Comparison of ENCODE assay signal across 14 cellular contexts in the genomic region with DNA sequence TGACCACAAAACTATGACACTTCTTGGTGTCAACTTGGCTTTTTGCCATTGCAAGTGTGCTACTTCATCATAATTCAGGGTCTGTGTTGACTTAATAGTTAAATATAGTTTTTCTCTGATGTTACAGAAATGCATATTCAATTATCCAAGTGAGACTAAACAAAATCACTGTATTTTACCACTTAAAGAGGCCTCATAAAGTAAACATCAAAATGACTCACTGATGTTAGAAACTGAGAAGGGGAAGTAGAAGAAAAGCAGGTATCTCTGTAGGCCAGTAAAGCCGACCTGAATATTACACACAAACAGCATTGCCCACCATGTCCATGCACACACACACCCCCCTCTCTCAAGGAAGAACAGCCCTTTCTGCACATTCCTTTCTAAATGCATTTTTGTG. TPM values are rescaled to one million over a fixed set of nuclear protein-coding genes. Genes with fewer than 3 reads are reported as not detected.
DNase-seq lines count a peak whose midpoint lies in the region; ATAC-seq and TF ChIP-seq lines count a peak whose summit lies in the region.
"Had no signal": no experiment of that assay in that cellular context is flagged by ENCODE, and none has a peak within 500 bp of the region (broad histone marks: within the 10 kb centered on the region; RNA-seq: fewer than 3 reads in every experiment).

No MANE protein-coding gene starts in this region.

- H3K9ac ChIP-seq in mesenchymal stem cell (ENCODE audit: low read length), result no peak overlapping the region

- H4K8ac ChIP-seq in mesenchymal stem cell (ENCODE audit: low read length), result no peak overlapping the region

- H3K4me1 Mint-ChIP-seq in natural killer cell, result peaks cover 0 to 8% of the 10 kb centered on the region in 2 donors
- peaks cover 11% of the 10 kb centered on the region for H3K4me1 Mint-ChIP-seq in activated CD4-positive, alpha-beta T cell treated with anti-CD3 and anti-CD28 coated beads, Interleukin-2, amount 10 ng/mL, durations not matched to agents 7 days and 5 days

- H3K4me1 ChIP-seq in mesenchymal stem cell (ENCODE audit: control insufficient read depth, insufficient read depth, low read depth, low read length), result peaks cover 10% of the 10 kb centered on the region

- no peak overlapping the region for H2AK5ac ChIP-seq in mesenchymal stem cell (ENCODE audit: low read length, severe bottlenecking)

- POLR2A ChIA-PET in activated CD4-positive, alpha-beta T cell treated with anti-CD3 and anti-CD28 coated beads, Interleukin-2, amount 10 ng/mL, durations not matched to agents 7 days and 5 days (lab: Charles Lee), result no interaction called here

- no peak overlapping the region for H2BK5ac ChIP-seq in mesenchymal stem cell (ENCODE audit: low read depth, low read length, poor library complexity, severe bottlenecking)

- H4K91ac ChIP-seq in mesenchymal stem cell (ENCODE audit: low read length), result no peak overlapping the region

- no peaks in the 10 kb centered on the region for H3K27me3 Mint-ChIP-seq in natural killer cell (ENCODE audit: low read depth in 2 of 2)
- H3K27me3 Mint-ChIP-seq in activated CD4-positive, alpha-beta T cell treated with anti-CD3 and anti-CD28 coated beads, Interleukin-2, amount 10 ng/mL, durations not matched to agents 7 days and 5 days, result no peaks in the 10 kb centered on the region
- H3K27me3 Mint-ChIP-seq: activated T-helper 17 cell treated with anti-CD3 and anti-CD28 coated beads, Interleukin-2, amount 50 U/mL, for 72 hours; central memory CD8-positive, alpha-beta T cell had no signal

- intact Hi-C loops in natural killer cell (cut with micrococcal nuclease), result loop anchor here (5.0 kb wide), 1 partner anchor 187 kb away; no protein-coding TSS in a partner anchor

- no peak overlapping the region for H3K23ac ChIP-seq in mesenchymal stem cell (ENCODE audit: low read length in 2 of 2)

- TF ChIP-seq CTCF in natural killer cell (IDR thresholded peaks at IDR 0.05), result no peak

- ATAC-seq in GM18873 (IDR thresholded peaks at IDR 0.05; ENCODE audit: low FRiP score, unreplicated experiment), result peak; percentile 55
- peak; percentile 78 for ATAC-seq in HG03378 (IDR thresholded peaks at IDR 0.05; ENCODE audit: unreplicated experiment)
- no peak for ATAC-seq in natural killer cell
- ATAC-seq: activated T-helper 17 cell treated with anti-CD3 and anti-CD28 coated beads, Interleukin-2, amount 50 U/mL, for 72 hours had no signal

- peak overlapping the region in 1 of 2 experiments; percentile 73 for H3K18ac ChIP-seq in mesenchymal stem cell (ENCODE audit: low read depth in 1 of 2, low read length in 2 of 2)

- no peaks in the 10 kb centered on the region for H3K27me3 ChIP-seq in mesenchymal stem cell (ENCODE audit: control insufficient read depth in 1 of 2, insufficient read depth in 1 of 2, low read length in 2 of 2)

- no peak overlapping the region for H3K27ac Mint-ChIP-seq in natural killer cell
- no peak overlapping the region for H3K27ac Mint-ChIP-seq in activated CD4-positive, alpha-beta T cell treated with anti-CD3 and anti-CD28 coated beads, Interleukin-2, amount 10 ng/mL, durations not matched to agents 7 days and 5 days
- H3K27ac Mint-ChIP-seq: activated T-helper 17 cell treated with anti-CD3 and anti-CD28 coated beads, Interleukin-2, amount 50 U/mL, for 72 hours had no signal

- no peaks in the 10 kb centered on the region for H3K36me3 Mint-ChIP-seq in natural killer cell
- no peaks in the 10 kb centered on the region for H3K36me3 Mint-ChIP-seq in activated CD4-positive, alpha-beta T cell treated with anti-CD3 and anti-CD28 coated beads, Interleukin-2, amount 10 ng/mL, durations not matched to agents 7 days and 5 days (ENCODE audit: low read depth)

- H3K9me3 ChIP-seq in mesenchymal stem cell (ENCODE audit: control insufficient read depth, low read length), result peaks cover 8% of the 10 kb centered on the region

- H3K4me3 ChIP-seq in mesenchymal stem cell (ENCODE audit: insufficient read depth in 1 of 2, low read depth in 1 of 2, low read length in 2 of 2), result no peak overlapping the region

- no peak overlapping the region for H3K27ac ChIP-seq in mesenchymal stem cell (ENCODE audit: low read length, poor library complexity, severe bottlenecking)

- H2AFZ ChIP-seq in mesenchymal stem cell (ENCODE audit: low read depth, low read length), result no peak overlapping the region

- H3K36me3 ChIP-seq in mesenchymal stem cell (ENCODE audit: control insufficient read depth in 1 of 2, insufficient read depth in 2 of 2, low read depth in 1 of 2, low read length in 2 of 2), result peaks cover 4 to 14% of the 10 kb centered on the region in 2 experiments

- no peak overlapping the region for H3K4ac ChIP-seq in mesenchymal stem cell (ENCODE audit: low read depth in 1 of 2, low read length in 2 of 2)

- no peak overlapping the region for H3K4me3 Mint-ChIP-seq in natural killer cell
- no peak overlapping the region for H3K4me3 Mint-ChIP-seq in activated CD4-positive, alpha-beta T cell treated with anti-CD3 and anti-CD28 coated beads, Interleukin-2, amount 10 ng/mL, durations not matched to agents 7 days and 5 days

- no peak overlapping the region for H2BK12ac ChIP-seq in mesenchymal stem cell (ENCODE audit: low read length in 2 of 2)

- DNase-seq in H4 (ENCODE audit: low spot score) (peak; percentile 16), mesenchymal stem cell (peak; percentile 72), natural killer cell (no peak), CD1c-positive myeloid dendritic cell (ENCODE audit: extremely low spot score) (no peak), NCI-H748 (lab: John Stamatoyannopoulos, UW; ENCODE audit: unreplicated experiment) (no peak)
- DNase-seq in activated CD4-positive, alpha-beta T cell treated with anti-CD3 and anti-CD28 coated beads, Interleukin-2, amount 10 ng/mL, durations not matched to agents 7 days and 5 days, result no peak
- DNase-seq: EL; NCI-H2029 treated with DMSO at 0.1 percent for 48 hours; nucleus accumbens; stimulated activated CD4-positive, alpha-beta T cell treated with anti-CD3 and anti-CD28 coated beads, Interleukin-1b, Interleukin-23, amount 100 ng/mL, for 48 hours had no signal

- no peak overlapping the region for H2BK15ac ChIP-seq in mesenchymal stem cell (ENCODE audit: low read depth, poor library complexity, severe bottlenecking)

- peaks cover 8% of the 10 kb centered on the region for H3K79me1 ChIP-seq in mesenchymal stem cell (replicated peaks; ENCODE audit: low read length, poor library complexity, severe bottlenecking)

- H2BK120ac ChIP-seq in mesenchymal stem cell (ENCODE audit: low read depth, low read length), result no peak overlapping the region

- no peaks in the 10 kb centered on the region for H3K9me3 Mint-ChIP-seq in natural killer cell
- no peaks in the 10 kb centered on the region for H3K9me3 Mint-ChIP-seq in activated CD4-positive, alpha-beta T cell treated with anti-CD3 and anti-CD28 coated beads, Interleukin-2, amount 10 ng/mL, durations not matched to agents 7 days and 5 days
- H3K9me3 Mint-ChIP-seq: activated T-helper 17 cell treated with anti-CD3 and anti-CD28 coated beads, Interleukin-2, amount 50 U/mL, for 72 hours; central memory CD8-positive, alpha-beta T cell had no signal

- H3K14ac ChIP-seq in mesenchymal stem cell (ENCODE audit: low read length in 2 of 2), result no peak overlapping the region

- CTCF ChIA-PET in activated CD4-positive, alpha-beta T cell treated with anti-CD3 and anti-CD28 coated beads, Interleukin-2, amount 10 ng/mL, durations not matched to agents 7 days and 5 days (lab: Charles Lee), result no interaction called here

- WGBS in mesenchymal stem cell, result 91% methylated on average over 1 of the region's 1 CpG

- no peak overlapping the region for H3K4me2 ChIP-seq in mesenchymal stem cell (ENCODE audit: low read length, poor library complexity, severe bottlenecking)

RNA-seq across cellular contexts. Expression of a gene that starts 55.4 kb away (rescaled TPM):
- total RNA-seq in H4 (2014; rRNA removed; shearing (Covaris generic)), result 29.9 and 41.6 TPM in 2 replicates
- polyA plus RNA-seq in mesenchymal stem cell (2013, experiment 1 of 2), result 28.1 TPM
- 30.9 TPM for polyA plus RNA-seq in mesenchymal stem cell (2013, experiment 2 of 2)
- 10 to 100 TPM; 22.8 to 35.8 (median 24.8) TPM for total RNA-seq in natural killer cell
- total RNA-seq in activated CD4-positive, alpha-beta T cell treated with anti-CD3 and anti-CD28 coated beads, Interleukin-2, amount 10 ng/mL, durations not matched to agents 7 days and 5 days, result 10 to 100 TPM; 40.3 to 42.9 TPM

Comparison
In these comparisons a context has a peak if more than half of its experiments do, and no peak if none do; other contexts are left out.
1. ATAC-seq: peak in GM18873 (single experiment) and HG03378 (single experiment); none in natural killer cell (0 of 3).
2. DNase-seq: peak in H4 (single experiment) and mesenchymal stem cell (single experiment); none in natural killer cell (single experiment), CD1c-positive myeloid dendritic cell (single experiment), NCI-H748 (single experiment) and activated CD4-positive, alpha-beta T cell treated with anti-CD3 and anti-CD28 coated beads, Interleukin-2, amount 10 ng/mL, durations not matched to agents 7 days and 5 days (single experiment).